13 cellular contexts compared by ENCODE assay signal in the genomic region with DNA sequence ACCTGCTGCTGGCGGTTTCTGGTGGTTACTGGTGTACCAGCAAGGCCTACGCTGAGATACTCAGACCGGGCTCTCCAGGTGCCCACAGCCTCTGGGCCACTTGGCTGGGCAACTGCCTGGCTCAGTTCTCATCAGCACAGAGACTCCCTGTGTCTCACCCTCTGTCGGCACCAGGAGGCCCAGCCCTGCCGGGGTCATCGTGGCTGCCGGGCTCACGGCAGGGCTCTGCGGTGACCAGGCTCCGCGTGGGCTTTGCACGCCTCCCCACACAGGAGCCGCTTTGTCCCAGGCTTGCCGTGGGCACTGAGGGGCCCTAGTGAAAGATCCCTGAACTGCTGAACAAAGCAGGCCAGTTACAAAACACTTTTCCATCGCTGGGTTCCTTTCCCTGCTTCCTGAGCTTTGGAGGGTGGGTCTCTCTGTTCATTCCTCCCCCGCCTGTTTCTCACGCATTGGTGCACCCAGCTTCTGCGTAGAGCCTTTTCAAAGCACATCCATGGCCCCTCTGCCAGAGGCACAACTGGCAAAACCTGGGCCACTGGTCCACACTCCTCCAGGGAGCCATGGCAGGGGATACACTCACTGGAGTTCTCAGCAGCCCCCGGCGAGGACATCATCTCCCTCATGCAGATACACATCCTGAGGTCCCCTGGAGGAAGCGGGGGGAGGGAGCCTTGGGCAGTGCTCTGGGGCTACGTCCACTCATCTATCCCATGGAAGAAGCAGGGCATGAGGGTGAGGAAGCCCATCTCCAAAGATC.
A peak's percentile ranks its signal among the peaks of the same experiment; 100 is the strongest.
DNase-seq lines count a peak whose midpoint lies in the region; TF ChIP-seq lines count a peak whose summit lies in the region.
"Had no signal": no experiment of that assay in that cellular context is flagged by ENCODE, and none has a peak within 500 bp of the region (broad histone marks: within the 10 kb centered on the region; RNA-seq: fewer than 3 reads in every experiment).

No MANE protein-coding gene starts in this region.

- H3T11ph ChIP-seq in H9 (ENCODE audit: low read length), result no peak overlapping the region

- peaks cover 35 to 42% of the 10 kb centered on the region in 2 experiments for H3K4me1 Mint-ChIP-seq in H9

- H2AFZ ChIP-seq in OCI-LY1 (ENCODE audit: low read length) (no peak overlapping the region), H9 (ENCODE audit: low read length) (no peak overlapping the region)

- H3K4ac ChIP-seq in H9 (ENCODE audit: low read depth, low read length), result no peak overlapping the region

- H3K4me3 Mint-ChIP-seq in H9, result no peak overlapping the region

- H3K27ac ChIP-seq in OCI-LY1 (ENCODE audit: low read depth, low read length, poor library complexity, severe bottlenecking) (peak overlapping the region; percentile 86), skin epidermis (peak overlapping the region in 13 of 21 experiments; percentile 30 to 87 (median 58)), H9 (ENCODE audit: insufficient read length, low read depth, low read length) (no peak overlapping the region)
- H3K27ac ChIP-seq in effector memory CD4-positive, alpha-beta T cell (ENCODE audit: insufficient read depth, low read length, poor library complexity, severe bottlenecking), result peak overlapping the region; percentile 71
- H3K27ac ChIP-seq: esophagus muscularis mucosa, HL-60 had no signal

- H3K79me2 ChIP-seq in OCI-LY1 (ENCODE audit: insufficient read depth, low read length), result no peaks in the 10 kb centered on the region
- H3K79me2 ChIP-seq in H9 (ENCODE audit: insufficient read depth, low read length), result no peaks in the 10 kb centered on the region

- H3F3A ChIP-seq in OCI-LY1 (ENCODE audit: insufficient read depth, low read length), result no peaks in the 10 kb centered on the region

- WGBS in H9 (ENCODE audit: extremely low coverage, insufficient read length, low lambda C conversion rate), result no CpG with 5 or more reads among the region's 22 CpGs

- H3K9ac ChIP-seq in OCI-LY1 (ENCODE audit: low read length), result peak overlapping the region; percentile 45
- H3K9ac ChIP-seq in H9 (ENCODE audit: extremely low read depth, insufficient read length, low read length), result no peak overlapping the region
- H3K9ac ChIP-seq: SK-N-SH had no signal

- H3K4me3 ChIP-seq in OCI-LY1 (ENCODE audit: low read depth, low read length, poor library complexity, severe bottlenecking) (no peak overlapping the region), skin epidermis (no peak overlapping the region)
- no peak overlapping the region for H3K4me3 ChIP-seq in effector memory CD4-positive, alpha-beta T cell (ENCODE audit: insufficient read depth, low read depth, low read length, poor library complexity, severe bottlenecking)
- H3K4me3 ChIP-seq: esophagus muscularis mucosa had no signal

- H4K91ac ChIP-seq in H9 (ENCODE audit: insufficient read length, low read depth, low read length), result no peak overlapping the region

- H3K14ac ChIP-seq in H9 (ENCODE audit: insufficient read depth, low read length), result no peak overlapping the region; the same call in 1 of the 2 replicates

- H2BK120ac ChIP-seq in H9 (ENCODE audit: low read depth, low read length, poor library complexity, severe bottlenecking), result no peak overlapping the region

- no peak overlapping the region for H4K5ac ChIP-seq in H9 (ENCODE audit: insufficient read length, low read depth, low read length)

- H2BK15ac ChIP-seq in H9 (ENCODE audit: low read depth, low read length), result no peak overlapping the region; the same call in 1 of the 2 replicates

- H3K9me3 ChIP-seq in OCI-LY1 (ENCODE audit: low read length), result no peaks in the 10 kb centered on the region
- H3K9me3 ChIP-seq in effector memory CD4-positive, alpha-beta T cell (ENCODE audit: control insufficient read depth, low read length), result no peaks in the 10 kb centered on the region
- no peaks in the 10 kb centered on the region for H3K9me3 ChIP-seq in H9 (ENCODE audit: control insufficient read depth, low read depth, low read length)
- H3K9me3 ChIP-seq: esophagus muscularis mucosa, SK-N-SH had no signal

- no peak overlapping the region for H2BK20ac ChIP-seq in H9 (ENCODE audit: low read depth, low read length, poor library complexity, severe bottlenecking)

- H3K36me3 Mint-ChIP-seq in H9 (ENCODE audit: insufficient read depth in 1 of 3, low read depth in 3 of 3), result no peaks in the 10 kb centered on the region

- H2BK5ac ChIP-seq in H9 (ENCODE audit: insufficient read length, low read length), result no peak overlapping the region

- no peaks in the 10 kb centered on the region for H3K79me1 ChIP-seq in H9 (ENCODE audit: insufficient read depth, low read depth, low read length, poor library complexity, severe bottlenecking)

- H2BK12ac ChIP-seq in H9 (ENCODE audit: insufficient read length, low read depth, low read length), result no peak overlapping the region

- H3K18ac ChIP-seq in H9 (ENCODE audit: insufficient read length, low read depth, low read length), result no peak overlapping the region

- peak; percentile 83 for DNase-seq in COLO829 (ENCODE audit: low spot score)
- DNase-seq in effector memory CD4-positive, alpha-beta T cell, result no peak
- DNase-seq in T1000 (lab: John Stamatoyannopoulos, UW), result no peak
- DNase-seq in H9, result no peak
- no peak for DNase-seq in NCI-H345 treated with DMSO at 0.1 percent for 48 hours (lab: John Stamatoyannopoulos, UW; ENCODE audit: unreplicated experiment)
- DNase-seq: Calu3, NCI-H2107, SK-N-SH had no signal

- H3K4me2 ChIP-seq in OCI-LY1 (ENCODE audit: low read length) (peak overlapping the region; percentile 33; the same call in 1 of the 2 replicates), H9 (ENCODE audit: insufficient read depth, insufficient read length, low read length) (no peak overlapping the region)
- H3K4me2 ChIP-seq: SK-N-SH had no signal

- peaks cover 68% of the 10 kb centered on the region for H3K4me1 ChIP-seq in OCI-LY1 (ENCODE audit: insufficient read depth, low read length, severe bottlenecking)
- H3K4me1 ChIP-seq in effector memory CD4-positive, alpha-beta T cell (ENCODE audit: control insufficient read depth, insufficient read depth, low read length, poor library complexity, severe bottlenecking), result peaks cover 34% of the 10 kb centered on the region
- peaks cover 4% of the 10 kb centered on the region for H3K4me1 ChIP-seq in H9 (ENCODE audit: insufficient read depth, low read length)

- no peak overlapping the region for H2AK5ac ChIP-seq in H9 (ENCODE audit: insufficient read length, low read length)

- H3K23ac ChIP-seq in H9 (ENCODE audit: insufficient read length, low read depth, low read length), result no peak overlapping the region

- no peak overlapping the region for H3K56ac ChIP-seq in H9 (ENCODE audit: insufficient read length, low read depth, low read length)

- H3K9me2 ChIP-seq in OCI-LY1 (ENCODE audit: low read depth, low read length), result no peaks in the 10 kb centered on the region
- H3K9me2 ChIP-seq: SK-N-SH had no signal

- H4K20me1 ChIP-seq in OCI-LY1 (ENCODE audit: insufficient read depth, low read length) (no peaks in the 10 kb centered on the region), H9 (ENCODE audit: control insufficient read depth, insufficient read depth, insufficient read length) (no peaks in the 10 kb centered on the region)

- H3K27me3 Mint-ChIP-seq in H9 (ENCODE audit: low read depth), result peaks cover 43% of the 10 kb centered on the region

- H3K23me2 ChIP-seq in H9 (ENCODE audit: insufficient read length, low read depth, low read length, poor library complexity, severe bottlenecking), result no peaks in the 10 kb centered on the region

- H3K27me3 ChIP-seq in OCI-LY1 (ENCODE audit: insufficient read depth, low read length), result no peaks in the 10 kb centered on the region
- no peaks in the 10 kb centered on the region for H3K27me3 ChIP-seq in effector memory CD4-positive, alpha-beta T cell (replicated peaks; ENCODE audit: control insufficient read depth, insufficient read depth, low read length, poor library complexity, severe bottlenecking)
- H3K27me3 ChIP-seq in H9 (ENCODE audit: insufficient read depth, low read length), result no peaks in the 10 kb centered on the region
- H3K27me3 ChIP-seq: esophagus muscularis mucosa had no signal

- no peak overlapping the region for H3K27ac Mint-ChIP-seq in H9
- H3K27ac Mint-ChIP-seq: progenitor cell of endocrine pancreas had no signal

- H3K9me3 Mint-ChIP-seq in H9, result no peaks in the 10 kb centered on the region

- no peak overlapping the region for H4K8ac ChIP-seq in H9 (replicated peaks; ENCODE audit: insufficient read length, low read depth, low read length)

- peaks cover 69% of the 10 kb centered on the region for H3K36me3 ChIP-seq in OCI-LY1 (ENCODE audit: insufficient read depth, low read length)
- H3K36me3 ChIP-seq in effector memory CD4-positive, alpha-beta T cell (ENCODE audit: control insufficient read depth, insufficient read depth, low read length), result peaks cover 13% of the 10 kb centered on the region
- H3K36me3 ChIP-seq: esophagus muscularis mucosa had no signal

- no peak for TF ChIP-seq CTCF in OCI-LY1 (IDR thresholded peaks at IDR 0.05; ENCODE audit: low read length)
- TF ChIP-seq CTCF in H9 (conservative IDR thresholded peaks at IDR 0.05), result no peak; the same call in 2 of the 3 replicates
